Comparison of ENCODE assay signal across 9 cellular contexts in the genomic region with DNA sequence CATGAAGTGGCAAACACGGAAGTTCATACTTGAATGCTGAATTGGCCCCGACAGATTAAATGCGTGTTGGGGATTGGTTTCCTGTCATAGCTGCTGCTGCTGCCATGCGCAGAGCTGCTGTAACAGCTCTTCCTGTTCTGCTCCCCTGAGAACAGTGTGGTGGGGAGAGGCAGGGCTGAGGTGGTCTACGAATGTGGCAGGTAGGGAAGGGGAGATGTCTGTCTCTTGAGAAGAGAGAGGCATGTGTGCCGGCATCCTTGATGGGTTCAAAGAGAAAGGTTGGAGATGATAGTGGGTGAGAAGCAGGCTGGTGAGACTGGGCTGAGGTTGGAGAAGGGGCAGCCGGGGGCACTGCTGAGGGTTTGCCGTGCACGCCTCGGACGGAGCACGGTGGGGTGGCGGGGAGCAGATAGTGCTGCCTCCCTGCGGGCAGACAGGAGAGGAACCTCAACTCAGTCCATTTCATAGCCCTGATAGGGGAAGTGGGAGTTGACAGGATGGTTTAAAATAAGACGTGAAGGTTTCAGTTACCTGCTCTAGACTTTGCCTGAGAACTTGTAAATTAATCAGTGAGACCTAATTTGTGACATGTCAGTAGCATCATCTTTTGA. TPM values are rescaled to one million over a fixed set of nuclear protein-coding genes. Genes with fewer than 3 reads are reported as not detected.
DNase-seq lines count a peak whose midpoint lies in the region; ATAC-seq, FAIRE-seq and TF ChIP-seq lines count a peak whose summit lies in the region.
"Had no signal": no experiment of that assay in that cellular context is flagged by ENCODE, and none has a peak within 500 bp of the region (broad histone marks: within the 10 kb centered on the region; RNA-seq: fewer than 3 reads in every experiment).

No MANE protein-coding gene starts in this region.

- H3K36me3 ChIP-seq in liver (ENCODE audit: control insufficient read depth in 4 of 4, insufficient read depth in 3 of 4, low read depth in 1 of 4, low read length in 3 of 4) (peaks cover 0 to 31% (median 17%) of the 10 kb centered on the region in 4 donors), HepG2 (replicated peaks in 1 of 2; ENCODE audit: control insufficient read depth in 1 of 2, insufficient read depth in 2 of 2, low read length in 2 of 2) (peaks cover 5 to 28% of the 10 kb centered on the region in 2 experiments; a peak in 4 of 5 replicates), H1 (ENCODE audit: control insufficient read depth in 2 of 4, insufficient read depth in 4 of 4, low read length in 3 of 4) (no peaks in the 10 kb centered on the region; a peak in 1 of 8 replicates)

- DNase-seq in HepG2 (ENCODE audit: low spot score) (no peak), H1 (ENCODE audit: low read depth in 1 of 2, low spot score in 2 of 2) (no peak), NCI-H187 (lab: John Stamatoyannopoulos, UW) (no peak), NCI-H526 (lab: John Stamatoyannopoulos, UW) (no peak)
- DNase-seq in activated CD4-positive, alpha-beta T cell treated with anti-CD3 and anti-CD28 coated beads, Interleukin-2, amount 50 U/mL, for 1 hour = peak; percentile 69
- peak; percentile 58 to 66 for DNase-seq in stimulated activated CD4-positive, alpha-beta T cell treated with anti-CD3 and anti-CD28 coated beads, Interleukin-15, amount 100 ng/mL, for 1 hour (ENCODE audit: low read depth in 1 of 2, low spot score in 1 of 2)

- H4K20me1 ChIP-seq in HepG2 (ENCODE audit: insufficient read depth, low read length) = no peaks in the 10 kb centered on the region
- no peaks in the 10 kb centered on the region for H4K20me1 ChIP-seq in H1 (replicated peaks in 1 of 2; ENCODE audit: control insufficient read depth in 1 of 2, insufficient read depth in 2 of 2, low read length in 2 of 2)

- WGBS in liver = 73% methylated on average over 15 of the region's 15 CpGs
- 96% methylated on average over 15 of the region's 15 CpGs for WGBS in HepG2 (ENCODE audit: low lambda C conversion rate)
- WGBS in H1 (ENCODE audit: extremely low coverage in 1 of 2, insufficient coverage in 1 of 2, insufficient read length in 1 of 2, insufficient replicate concordance in 2 of 2, low coverage in 1 of 2, low lambda C conversion rate in 2 of 2, missing lambda C conversion rate in 1 of 2), 2 experiments = 93% methylated on average over 15 of the region's 15 CpGs; no CpG with 5 or more reads in 1 of the 2 experiments

- no peak overlapping the region for H3K4ac ChIP-seq in H1 (replicated peaks; ENCODE audit: insufficient read length, low read depth, low read length)

- no peaks in the 10 kb centered on the region for H3K79me2 ChIP-seq in HepG2 (ENCODE audit: insufficient read depth, low read length)
- no peaks in the 10 kb centered on the region for H3K79me2 ChIP-seq in H1 (ENCODE audit: control insufficient read depth in 1 of 2, insufficient read depth in 2 of 2, low read length in 2 of 2)

- no peak overlapping the region for H2BK120ac ChIP-seq in H1 (replicated peaks; ENCODE audit: low read depth, low read length)

- H2BK12ac ChIP-seq in H1 (ENCODE audit: low read depth, low read length) = no peak overlapping the region

- H3K4me2 ChIP-seq in HepG2 (ENCODE audit: low read depth, low read length) (no peak overlapping the region), H1 (ENCODE audit: insufficient read depth in 1 of 2, low read depth in 2 of 2, low read length in 2 of 2) (no peak overlapping the region)
- H3K4me2 ChIP-seq: A549 had no signal

- peak overlapping the region in 1 of 2 donors; percentile 26 for H3K9ac ChIP-seq in liver (ENCODE audit: low read depth in 1 of 2, low read length in 2 of 2)
- no peak overlapping the region for H3K9ac ChIP-seq in HepG2 (ENCODE audit: insufficient read depth, low read depth, low read length)
- H3K9ac ChIP-seq in H1 (replicated peaks in 1 of 4; ENCODE audit: extremely low read depth in 1 of 4, low read depth in 3 of 4, low read length in 3 of 4) = no peak overlapping the region

- POLR2A ChIA-PET in HepG2 (lab: Yijun Ruan, JAX) = no interaction called here
- POLR2A ChIA-PET in H1 (lab: Charles Lee; ENCODE audit: partially characterized antibody) = no interaction called here

- H4K91ac ChIP-seq in H1 (replicated peaks; ENCODE audit: insufficient read length, low read length) = no peak overlapping the region

- H3K4me1 ChIP-seq in liver (ENCODE audit: control insufficient read depth in 4 of 4, insufficient read depth in 4 of 4, low read length in 3 of 4) (no peaks in the 10 kb centered on the region), HepG2 (ENCODE audit: insufficient read depth, low read length) (no peaks in the 10 kb centered on the region), H1 (replicated peaks in 1 of 4; ENCODE audit: control insufficient read depth in 3 of 4, insufficient read depth in 4 of 4, low read length in 3 of 4) (peaks cover 0 to 3% (median 0%) of the 10 kb centered on the region in 4 experiments; a peak in 1 of 7 replicates)
- H3K4me1 ChIP-seq: A549 had no signal

- in situ Hi-C loops in HepG2 (cut with HindIII; ENCODE audit: extremely low pct_ligation_motif_present, low pct_unique_long_range_greater_than_20kb) = loop anchor here (10.0 kb wide), 1 partner anchor 472 kb away; no protein-coding TSS in a partner anchor

- H2BK5ac ChIP-seq in H1 (ENCODE audit: low read depth, low read length) = peak overlapping the region; percentile 46; the same call in 1 of the 2 replicates

- H3K27me3 ChIP-seq in liver (ENCODE audit: control insufficient read depth in 4 of 4, insufficient read depth in 4 of 4, low read length in 3 of 4) (no peaks in the 10 kb centered on the region), HepG2 (ENCODE audit: control insufficient read depth in 1 of 2, insufficient read depth in 2 of 2, low read length in 2 of 2) (no peaks in the 10 kb centered on the region), H1 (replicated peaks in 1 of 4; ENCODE audit: control insufficient read depth in 3 of 4, extremely low read depth in 1 of 4, insufficient read depth in 3 of 4, low read length in 3 of 4) (no peaks in the 10 kb centered on the region)

- H3K23ac ChIP-seq in H1 (ENCODE audit: insufficient read length) = no peak overlapping the region

- H4K5ac ChIP-seq in H1 (ENCODE audit: insufficient read length, low read depth, low read length) = no peak overlapping the region

- no peak for TF ChIP-seq EP300 in HepG2 (IDR thresholded peaks at IDR 0.05; ENCODE audit: low read depth in 2 of 2, low read length in 2 of 2)
- no peak for TF ChIP-seq EP300 in HepG2 (CRISPR knock-in tag; IDR thresholded peaks at IDR 0.05; ENCODE audit: borderline replicate concordance)
- TF ChIP-seq EP300 in H1 (IDR thresholded peaks at IDR 0.05; ENCODE audit: borderline replicate concordance in 1 of 2, low read depth in 2 of 2, low read length in 2 of 2) = no peak

- H4K8ac ChIP-seq in H1 (ENCODE audit: extremely low read depth, insufficient read depth, low read length) = no peak overlapping the region

- no peak for TF ChIP-seq POLR2A in HepG2 (IDR thresholded peaks at IDR 0.05; ENCODE audit: insufficient read depth in 1 of 2, low read depth in 2 of 2, low read length in 2 of 2)
- TF ChIP-seq POLR2A in H1 (IDR thresholded peaks at IDR 0.05; ENCODE audit: control extremely low read depth in 1 of 2, low read depth in 2 of 2, low read length in 2 of 2) = no peak

- no peak overlapping the region for H3K18ac ChIP-seq in H1 (ENCODE audit: extremely low read depth, low read length)

- no TSS peak for BruUV-seq in HepG2 (replicated peaks; lab: Mats Ljungman, UMichigan)

- no peak overlapping the region for H3K14ac ChIP-seq in H1 (ENCODE audit: insufficient read length)

- H3K27ac ChIP-seq in liver (ENCODE audit: low read depth in 1 of 2, low read length in 2 of 2) (peak overlapping the region; percentile 45 to 49), HepG2 (ENCODE audit: extremely low read length, insufficient read depth, low read length) (no peak overlapping the region), H1 (ENCODE audit: low read depth, low read length) (no peak overlapping the region)
- H3K27ac ChIP-seq: A549 had no signal

- intact Hi-C loops in HepG2 (cut with micrococcal nuclease; ENCODE audit: unreplicated experiment) = loop anchor here (5.0 kb wide), 1 partner anchor 535 kb away; no protein-coding TSS in a partner anchor

- CTCF ChIA-PET in HepG2 (lab: Yijun Ruan, JAX; ENCODE audit: low intra/inter-chr PET ratio, low total read pairs) = no interaction called here
- CTCF ChIA-PET in H1 (lab: Charles Lee; ENCODE audit: partially characterized antibody) = interaction anchor here (0.6 to 3.7 kb wide), 15 partner anchors 8 to 535 kb away, joined by 3 to 20 read pairs (median 5); no protein-coding TSS in a partner anchor

- peak in 1 of 2 donors; percentile 49 for TF ChIP-seq RAD21 in liver (IDR thresholded peaks at IDR 0.05)
- no peak for TF ChIP-seq RAD21 in HepG2 (CRISPR knock-in tag; IDR thresholded peaks at IDR 0.05)
- peak in 1 of 2 experiments; percentile 27; a peak in 1 of 4 replicates for TF ChIP-seq RAD21 in H1 (IDR thresholded peaks at IDR 0.05 in 1 of 2, conservative IDR thresholded peaks at IDR 0.05 in 1 of 2; ENCODE audit: low read depth in 2 of 2, low read length in 2 of 2)

- TF ChIP-seq CTCF in liver (IDR thresholded peaks at IDR 0.05; ENCODE audit: low read depth, low read length, missing input control) = peak; percentile 3
- TF ChIP-seq CTCF in HepG2 (CRISPR knock-in tag; IDR thresholded peaks at IDR 0.05) = no peak
- peak in 2 of 3 experiments; percentile 27 to 33; a peak in 2 of 4 replicates for TF ChIP-seq CTCF in H1 (IDR thresholded peaks at IDR 0.05; ENCODE audit: control extremely low read depth in 1 of 3, insufficient read depth in 1 of 3, low read depth in 1 of 3, low read length in 3 of 3)

- H3K23me2 ChIP-seq in H1 (ENCODE audit: low read depth, low read length) = no peaks in the 10 kb centered on the region

- H2AFZ ChIP-seq in HepG2 (ENCODE audit: low read length) (no peak overlapping the region), H1 (ENCODE audit: low read length) (no peak overlapping the region)

- no peaks in the 10 kb centered on the region for H3K9me3 ChIP-seq in liver (ENCODE audit: control insufficient read depth in 4 of 4, low read length in 3 of 4)
- H3K9me3 ChIP-seq in HepG2 (ENCODE audit: low read length) = no peaks in the 10 kb centered on the region
- no peaks in the 10 kb centered on the region for H3K9me3 ChIP-seq in H1 (ENCODE audit: insufficient read depth in 2 of 2, low read depth in 1 of 2, low read length in 1 of 2)
- H3K9me3 ChIP-seq: A549 had no signal

- no peak overlapping the region for H2BK20ac ChIP-seq in H1 (ENCODE audit: low read length)

- no peak overlapping the region for H3K56ac ChIP-seq in H1 (replicated peaks; ENCODE audit: insufficient read length, low read depth, low read length)

- no peak overlapping the region for H2BK15ac ChIP-seq in H1 (ENCODE audit: low read length)

- no peak overlapping the region for H2AK5ac ChIP-seq in H1 (ENCODE audit: low read depth, low read length)

- peak overlapping the region in 1 of 3 donors; percentile 27 for H3K4me3 ChIP-seq in liver (ENCODE audit: low read depth in 1 of 3, low read length in 3 of 3)
- H3K4me3 ChIP-seq in HepG2 (replicated peaks in 1 of 3; ENCODE audit: insufficient read depth in 1 of 3, low read depth in 2 of 3, low read length in 3 of 3) = no peak overlapping the region
- no peak overlapping the region for H3K4me3 ChIP-seq in H1 (ENCODE audit: extremely low read depth in 1 of 4, insufficient read depth in 2 of 4, low read depth in 3 of 4, low read length in 4 of 4)
- H3K4me3 ChIP-seq: A549 had no signal

- H3K79me1 ChIP-seq in H1 (ENCODE audit: low read depth, low read length) = no peaks in the 10 kb centered on the region

- FAIRE-seq in HepG2 (lab: Jason Lieb, UNC) (no peak), H1 (lab: Jason Lieb, UNC) (no peak)
- FAIRE-seq: A549 had no signal

- ATAC-seq in HepG2 = no peak
- peak; percentile 95 for ATAC-seq in HG03520 (IDR thresholded peaks at IDR 0.05; ENCODE audit: unreplicated experiment)
- ATAC-seq: A549 had no signal

RNA-seq across cellular contexts. Expression of gene TMEM185B, which starts 46.1 kb away (rescaled TPM):
- 1 to 10 TPM; 8.0 to 8.5 TPM for total RNA-seq in liver
- polyA plus RNA-seq in liver = 1 to 10 TPM; 1.8 to 5.7 TPM
- total RNA-seq in HepG2 (2016; rRNA removed; fragmentation: Illumina TruSeq; extraction: Trizol) = 3.5 and 7.0 TPM in 2 replicates
- 1.2 and 1.8 TPM in 2 replicates for total RNA-seq in HepG2 (2016; cell fraction: cytosol; rRNA removed; fragmentation: Illumina TruSeq; extraction: Trizol; ENCODE audit: low read depth)
- total RNA-seq in HepG2 (2016; cell fraction: insoluble cytoplasmic fraction; rRNA removed; fragmentation: Illumina TruSeq; extraction: Trizol) = 2.9 and 6.9 TPM in 2 replicates
- 3.8 and 4.7 TPM in 2 replicates for total RNA-seq in HepG2 (2016; cell fraction: membrane; rRNA removed; fragmentation: Illumina TruSeq; extraction: Trizol)
- total RNA-seq in HepG2 (2016; cell fraction: nucleus; rRNA removed; fragmentation: Illumina TruSeq; extraction: Trizol) = 6.4 and 7.9 TPM in 2 replicates
- 5.6 and 5.7 TPM in 2 replicates for polyA plus RNA-seq in HepG2 (2011; rRNA removed)
- 6.0 and 6.3 TPM in 2 replicates for polyA plus RNA-seq in HepG2 (2011; cell fraction: cytosol; rRNA removed)
- polyA plus RNA-seq in HepG2 (2011; cell fraction: nucleus; rRNA removed) = 9.5 and 9.8 TPM in 2 replicates
- 7.3 and 7.8 TPM in 2 replicates for polyA plus RNA-seq in HepG2 (2012)
- polyA plus RNA-seq in HepG2 (2016; cell fraction: cytosol; fragmentation: Illumina TruSeq; extraction: Trizol; ENCODE audit: low read depth) = 1.2 and 1.8 TPM in 2 replicates
- 3.2 and 5.0 TPM in 2 replicates for polyA plus RNA-seq in HepG2 (2016; cell fraction: insoluble cytoplasmic fraction; fragmentation: Illumina TruSeq; extraction: Trizol; ENCODE audit: low read depth)
- 2.4 and 3.2 TPM in 2 replicates for polyA plus RNA-seq in HepG2 (2016; cell fraction: membrane; fragmentation: Illumina TruSeq; extraction: Trizol; ENCODE audit: low read depth)
- polyA plus RNA-seq in HepG2 (2016; cell fraction: nucleus; fragmentation: Illumina TruSeq; extraction: Trizol; ENCODE audit: insufficient read depth, low read depth) = 8.5 and 10.2 TPM in 2 replicates
- 13.7 and 14.5 TPM in 2 replicates for polyA minus RNA-seq in HepG2 (2011; rRNA and poly(A)+ RNA removed; ENCODE audit: low replicate concordance)
- polyA minus RNA-seq in HepG2 (2011; cell fraction: cytosol; rRNA and poly(A)+ RNA removed) = 4.8 and 5.5 TPM in 2 replicates
- polyA minus RNA-seq in HepG2 (2011; cell fraction: nucleus; rRNA and poly(A)+ RNA removed) = 5.2 and 7.0 TPM in 2 replicates
- 12.5 and 13.5 TPM in 2 replicates for total RNA-seq in H1 (2021; fragmentation: NEBNext Ultra II Directional; extraction: Animal tissue kit (Norgen Biotek cat#: 25700))
- 14.0 and 18.0 TPM in 2 replicates for polyA plus RNA-seq in H1 (2011; rRNA removed)
- polyA plus RNA-seq in H1 (2011; cell fraction: cytosol; rRNA removed) = 9.3 TPM
- 13.4 TPM for polyA plus RNA-seq in H1 (2011; cell fraction: nucleus; rRNA removed)
- polyA plus RNA-seq in H1 (2012, experiment 1 of 2) = 6.0 to 11.8 TPM (median 10.0 TPM) in 4 replicates
- polyA plus RNA-seq in H1 (2012, experiment 2 of 2) = 9.3 TPM
- 15.8 TPM for polyA plus RNA-seq in H1 (2013, experiment 1 of 2)
- 16.5 TPM for polyA plus RNA-seq in H1 (2013, experiment 2 of 2)
- 9.2 and 9.9 TPM in 2 replicates for polyA minus RNA-seq in H1 (2011; rRNA and poly(A)+ RNA removed)
- polyA minus RNA-seq in H1 (2011; cell fraction: cytosol; rRNA and poly(A)+ RNA removed) = 4.5 TPM
- polyA minus RNA-seq in H1 (2011; cell fraction: nucleus; rRNA and poly(A)+ RNA removed) = 9.7 TPM

Comparison
In these comparisons a context has a peak if more than half of its experiments do, and no peak if none do; other contexts are left out.
1. H3K27ac ChIP-seq: peak in liver (2 of 2); none in HepG2 (single experiment) and H1 (single experiment).
2. DNase-seq: peak in activated CD4-positive, alpha-beta T cell treated with anti-CD3 and anti-CD28 coated beads, Interleukin-2, amount 50 U/mL, for 1 hour (single experiment) and stimulated activated CD4-positive, alpha-beta T cell treated with anti-CD3 and anti-CD28 coated beads, Interleukin-15, amount 100 ng/mL, for 1 hour (2 of 2); none in HepG2 (single experiment), H1 (0 of 2), NCI-H187 (0 of 2) and NCI-H526 (0 of 2).